In genomic region chr12:12719496-12719895, GRCh38 we compare ENCODE assay signal across 8 cellular contexts. TPM values are rescaled to one million over a fixed set of nuclear protein-coding genes. Genes with fewer than 3 reads are reported as not detected.
DNase-seq lines count a peak whose midpoint lies in the region; ATAC-seq and TF ChIP-seq lines count a peak whose summit lies in the region.

No MANE protein-coding gene starts in this region.

- no peaks in the 10 kb centered on the region for H3K9me3 ChIP-seq in tibial artery

- H3K9me3 Mint-ChIP-seq in Calu3 (ENCODE audit: low read depth, unreplicated experiment): no peaks in the 10 kb centered on the region
- H3K9me3 Mint-ChIP-seq in activated naive CD4-positive, alpha-beta T cell treated with anti-CD3 and anti-CD28 coated beads, Interleukin-2, amount 50 U/mL, for 72 hours: no peaks in the 10 kb centered on the region

- TF ChIP-seq CTCF in Calu3 (IDR thresholded peaks at IDR 0.05; ENCODE audit: unreplicated experiment): no peak
- TF ChIP-seq CTCF in KMS-11 (conservative IDR thresholded peaks at IDR 0.05; ENCODE audit: low read depth, low read length): no peak
- no peak for TF ChIP-seq CTCF in tibial artery (IDR thresholded peaks at IDR 0.05)

- DNase-seq in Calu3: no peak
- DNase-seq in activated naive CD4-positive, alpha-beta T cell treated with anti-CD3 and anti-CD28 coated beads, Interleukin-2, amount 50 U/mL, for 72 hours (ENCODE audit: low spot score in 2 of 2): no peak
- DNase-seq in kidney tubule cell (ENCODE audit: low spot score): peak; percentile 39
- DNase-seq in tibial artery: no peak
- DNase-seq in NCI-H510A (lab: John Stamatoyannopoulos, UW): no peak
- DNase-seq in iPS-NIHi11 (ENCODE audit: low spot score): no peak
- DNase-seq in occipital lobe (lab: John Stamatoyannopoulos, UW): no peak

- H3K27me3 Mint-ChIP-seq in Calu3 (ENCODE audit: unreplicated experiment): no peaks in the 10 kb centered on the region

- H3K27ac Mint-ChIP-seq in Calu3 (ENCODE audit: unreplicated experiment): peak overlapping the region; percentile 97
- H3K27ac Mint-ChIP-seq in activated naive CD4-positive, alpha-beta T cell treated with anti-CD3 and anti-CD28 coated beads, Interleukin-2, amount 50 U/mL, for 72 hours: peak overlapping the region; percentile 97 to 99

- peaks cover 94% of the 10 kb centered on the region for H3K36me3 Mint-ChIP-seq in Calu3 (ENCODE audit: insufficient read depth, unreplicated experiment)
- H3K36me3 Mint-ChIP-seq in activated naive CD4-positive, alpha-beta T cell treated with anti-CD3 and anti-CD28 coated beads, Interleukin-2, amount 50 U/mL, for 72 hours: peaks cover 53 to 69% of the 10 kb centered on the region in 2 donors

- peaks cover 100% of the 10 kb centered on the region for H3K79me2 ChIP-seq in KMS-11 (ENCODE audit: insufficient read depth, low read depth)

- no peak for ATAC-seq in activated naive CD4-positive, alpha-beta T cell treated with anti-CD3 and anti-CD28 coated beads, Interleukin-2, amount 50 U/mL, for 72 hours

- H3K27ac ChIP-seq in KMS-11 (peak overlapping the region; percentile 98), tibial artery (peak overlapping the region; percentile 99 to 100)

- H3K36me3 ChIP-seq in KMS-11 (ENCODE audit: insufficient read depth): peaks cover 29% of the 10 kb centered on the region; the same call in 1 of the 2 replicates
- peaks cover 26 to 37% (median 31%) of the 10 kb centered on the region in 3 donors for H3K36me3 ChIP-seq in tibial artery

- H3K4me3 Mint-ChIP-seq in Calu3 (ENCODE audit: low read depth, unreplicated experiment): peak overlapping the region; percentile 94

- H3K4me1 ChIP-seq in KMS-11 (ENCODE audit: low read depth, poor library complexity, severe bottlenecking) (no peaks in the 10 kb centered on the region), tibial artery (peaks cover 0 to 60% (median 34%) of the 10 kb centered on the region in 4 donors)

- no peaks in the 10 kb centered on the region for H4K20me1 ChIP-seq in KMS-11 (ENCODE audit: insufficient read depth)

- H3K27me3 ChIP-seq in KMS-11 (ENCODE audit: insufficient read depth, low read depth) (no peaks in the 10 kb centered on the region), tibial artery (no peaks in the 10 kb centered on the region)

- intact Hi-C loops in Calu3 (cut with micrococcal nuclease; ENCODE audit: unreplicated experiment) (loop anchor here (5.0 kb wide), 1 partner anchor 157 kb away; the partner anchor contains the start of gene DUSP16), tibial artery (cut with DNase I; ENCODE audit: low total_unique reads) (loop anchor here (5.0 to 10.0 kb wide), 2 partner anchors 68 to 455 kb away; partner anchors contain the start of genes APOLD1 and LRP6)

- peak overlapping the region; percentile 98 for H3K9ac ChIP-seq in KMS-11

- H2AFZ ChIP-seq in KMS-11 (ENCODE audit: low read depth): no peak overlapping the region

- BruUV-seq in Calu3 (replicated peaks; lab: Mats Ljungman, UMichigan): no TSS peak

- H3K4me2 ChIP-seq in KMS-11: peak overlapping the region; percentile 84

- H3K4me3 ChIP-seq in KMS-11 (IDR thresholded peaks at IDR 0.05; ENCODE audit: insufficient read depth, low read depth, low read length) (no peak overlapping the region), tibial artery (peak overlapping the region; percentile 83 to 99)

- peaks cover 28% of the 10 kb centered on the region for H3K4me1 Mint-ChIP-seq in Calu3 (ENCODE audit: low read depth, unreplicated experiment)

- CTCF ChIA-PET in Calu3 (lab: Charles Lee): interaction anchor here (1.6 kb wide), 1 partner anchor 17 kb away, joined by 5 read pairs; no protein-coding TSS in a partner anchor

RNA-seq across cellular contexts. Expression of gene CDKN1B, which starts 2.3 kb away (rescaled TPM):
- total RNA-seq in Calu3 (2022) (37.7 and 41.0 TPM in 2 replicates), occipital lobe (143 TPM)
- 10 to 100 TPM; 39.7 to 46.6 TPM for total RNA-seq in activated naive CD4-positive, alpha-beta T cell treated with anti-CD3 and anti-CD28 coated beads, Interleukin-2, amount 50 U/mL, for 72 hours

RNA-seq across cellular contexts. Expression of gene GPR19, which starts 23.5 kb away (rescaled TPM):
- 5.4 and 6.0 TPM in 2 replicates for total RNA-seq in Calu3 (2022)
- total RNA-seq in activated naive CD4-positive, alpha-beta T cell treated with anti-CD3 and anti-CD28 coated beads, Interleukin-2, amount 50 U/mL, for 72 hours: 10 to 100 TPM; 24.8 to 27.5 TPM
- total RNA-seq in occipital lobe: 24.6 TPM
